ENCODE assay signal across 11 cellular contexts in the genomic region with DNA sequence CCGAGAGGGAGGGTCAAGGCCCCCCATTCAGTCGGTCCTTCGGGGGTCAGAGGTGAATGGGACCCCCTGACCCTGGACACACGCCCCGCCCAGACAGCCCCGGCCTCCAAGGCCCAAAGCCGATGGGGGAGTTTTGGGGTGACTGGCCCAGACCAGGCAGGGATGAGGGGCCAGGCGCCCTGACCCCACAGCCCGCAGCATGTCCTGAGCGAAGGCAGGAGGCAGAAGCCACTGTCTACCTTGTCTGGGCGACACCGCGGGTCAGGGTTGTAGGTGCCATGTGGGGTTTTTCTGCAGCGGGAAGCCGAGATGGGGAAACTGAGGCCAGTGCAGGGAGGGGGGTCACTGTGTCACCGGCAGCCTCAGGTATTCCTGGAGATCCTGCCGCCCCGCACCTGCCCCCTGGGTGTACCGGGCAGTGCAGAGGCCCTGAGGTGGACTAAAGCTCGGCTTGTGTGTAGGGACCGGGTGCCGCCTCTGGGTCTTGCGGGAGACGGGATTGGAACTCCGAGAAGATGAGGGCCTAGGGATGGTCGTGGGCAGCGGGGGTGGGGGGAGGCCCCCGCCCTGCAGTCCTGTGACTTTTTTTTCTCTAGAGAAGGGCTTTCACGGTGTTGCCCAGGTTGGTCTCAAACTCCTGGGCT. TPM values are rescaled to one million over a fixed set of nuclear protein-coding genes. Genes with fewer than 3 reads are reported as not detected.
A peak's percentile ranks its signal among the peaks of the same experiment; 100 is the strongest.
DNase-seq lines count a peak whose midpoint lies in the region; ATAC-seq and TF ChIP-seq lines count a peak whose summit lies in the region.
"Had no signal": no experiment of that assay in that cellular context is flagged by ENCODE, and none has a peak within 500 bp of the region (broad histone marks: within the 10 kb centered on the region; RNA-seq: fewer than 3 reads in every experiment).

No MANE protein-coding gene starts in this region.

- no peaks in the 10 kb centered on the region for H3K27me3 Mint-ChIP-seq in activated CD4-positive, alpha-beta T cell treated with anti-CD3 and anti-CD28 coated beads for 36 hours

- TF ChIP-seq POLR2A in ovary (IDR thresholded peaks at IDR 0.05) (no peak), uterus (IDR thresholded peaks at IDR 0.05) (no peak)

- in situ Hi-C loops in GM13976 (cut with MboI; ENCODE audit: low sequenced_read_pairs, unreplicated experiment) = no loop called here

- H3K4me3 ChIP-seq in heart right ventricle (peak overlapping the region in 4 of 10 donors; percentile 4 to 16 (median 12)), esophagus (ENCODE audit: low read depth in 1 of 2, low read length in 2 of 2) (no peak overlapping the region), ovary (no peak overlapping the region), uterus (no peak overlapping the region)

- no peaks in the 10 kb centered on the region for H3K9me3 Mint-ChIP-seq in activated CD4-positive, alpha-beta T cell treated with anti-CD3 and anti-CD28 coated beads for 36 hours (ENCODE audit: low read depth)
- H3K9me3 Mint-ChIP-seq: stimulated activated naive CD8-positive, alpha-beta T cell treated with anti-CD3 and anti-CD28 coated beads, Interleukin-15, amount 100 ng/mL, for 72 hours had no signal

- peaks cover 20% of the 10 kb centered on the region for H3K4me1 Mint-ChIP-seq in activated CD4-positive, alpha-beta T cell treated with anti-CD3 and anti-CD28 coated beads for 36 hours

- intact Hi-C loops in heart right ventricle (cut with DNase I) = no loop called here
- intact Hi-C loops in left ventricle myocardium superior (cut with micrococcal nuclease) = no loop called here
- intact Hi-C loops in ovary (cut with DNase I) = loop anchor here in 1 of 4 donors (10.0 kb wide), 1 partner anchor 260 kb away; the partner anchor contains the start of gene FSTL3
- intact Hi-C loops in uterus (cut with DNase I; ENCODE audit: low total_unique reads) = no loop called here
- intact Hi-C loops in posterior cingulate gyrus (cut with DNase I) = no loop called here
- intact Hi-C loops in activated CD4-positive, alpha-beta T cell treated with anti-CD3 and anti-CD28 coated beads for 36 hours (cut with DNase I, micrococcal nuclease) = no loop called here

- 81 to 83% methylated on average over 29 of the region's 29 CpGs for WGBS in heart right ventricle, 2 donors
- WGBS in esophagus, 2 donors = 76 to 79% methylated on average over 29 of the region's 29 CpGs
- WGBS in ovary, 3 donors = 64 to 71% (median 66%) methylated on average over 26 to 29 of the region's 29 CpGs

- TF ChIP-seq CTCF in heart right ventricle (IDR thresholded peaks at IDR 0.05) = no peak
- no peak for TF ChIP-seq CTCF in ovary (IDR thresholded peaks at IDR 0.05)
- TF ChIP-seq CTCF in uterus (IDR thresholded peaks at IDR 0.05) = no peak
- TF ChIP-seq CTCF in GM13976 (IDR thresholded peaks at IDR 0.05; ENCODE audit: borderline replicate concordance, control extremely low read depth, extremely low read depth, insufficient read depth, missing control alignments) = no peak

- H3K27me3 ChIP-seq in heart right ventricle (no peaks in the 10 kb centered on the region), esophagus (ENCODE audit: control insufficient read depth in 1 of 2, insufficient read depth in 2 of 2, low read length in 2 of 2) (no peaks in the 10 kb centered on the region), ovary (no peaks in the 10 kb centered on the region), uterus (no peaks in the 10 kb centered on the region)

- ATAC-seq in heart right ventricle = peak in 1 of 8 donors; percentile 1
- ATAC-seq in left ventricle myocardium superior = no peak
- ATAC-seq in activated CD4-positive, alpha-beta T cell treated with anti-CD3 and anti-CD28 coated beads for 36 hours = no peak
- ATAC-seq: stimulated activated naive CD8-positive, alpha-beta T cell treated with anti-CD3 and anti-CD28 coated beads, Interleukin-15, amount 100 ng/mL, for 72 hours had no signal

- peaks cover 5% of the 10 kb centered on the region for H3K36me3 Mint-ChIP-seq in activated CD4-positive, alpha-beta T cell treated with anti-CD3 and anti-CD28 coated beads for 36 hours (ENCODE audit: low read depth)

- no peak for TF ChIP-seq EP300 in ovary (IDR thresholded peaks at IDR 0.05)

- POLR2A ChIA-PET in activated CD4-positive, alpha-beta T cell treated with anti-CD3 and anti-CD28 coated beads for 36 hours (lab: Charles Lee) = no interaction called here

- no peak overlapping the region for H3K27ac Mint-ChIP-seq in activated CD4-positive, alpha-beta T cell treated with anti-CD3 and anti-CD28 coated beads for 36 hours
- H3K27ac Mint-ChIP-seq: nephron progenitor cell; stimulated activated naive CD8-positive, alpha-beta T cell treated with anti-CD3 and anti-CD28 coated beads, Interleukin-15, amount 100 ng/mL, for 72 hours had no signal

- H3K4me1 ChIP-seq in heart right ventricle = peaks cover 28 to 41% (median 35%) of the 10 kb centered on the region in 9 donors
- H3K4me1 ChIP-seq in esophagus (ENCODE audit: control insufficient read depth in 2 of 2, insufficient read depth in 2 of 2, low read length in 1 of 2) = peaks cover 0 to 20% of the 10 kb centered on the region in 2 donors
- H3K4me1 ChIP-seq in ovary (ENCODE audit: insufficient read depth) = peaks cover 25% of the 10 kb centered on the region
- H3K4me1 ChIP-seq in uterus = peaks cover 0 to 29% of the 10 kb centered on the region in 2 donors

- H3K4me3 Mint-ChIP-seq in activated CD4-positive, alpha-beta T cell treated with anti-CD3 and anti-CD28 coated beads for 36 hours = no peak overlapping the region
- H3K4me3 Mint-ChIP-seq: nephron progenitor cell had no signal

- DNase-seq in heart right ventricle = peak in 1 of 2 donors; percentile 13
- DNase-seq in left ventricle myocardium superior = no peak
- DNase-seq in ovary = peak in 3 of 5 donors; percentile 33 to 56 (median 44)
- no peak for DNase-seq in uterus
- DNase-seq in posterior cingulate gyrus = no peak
- no peak for DNase-seq in activated CD4-positive, alpha-beta T cell treated with anti-CD3 and anti-CD28 coated beads for 36 hours
- DNase-seq in GM13976 (ENCODE audit: low spot score) = no peak
- DNase-seq: nephron progenitor cell; stimulated activated CD4-positive, alpha-beta T cell treated with anti-CD3 and anti-CD28 coated beads, Interleukin-2, amount 100 ng/mL, for 24 hours; stimulated activated naive CD8-positive, alpha-beta T cell treated with anti-CD3 and anti-CD28 coated beads, Interleukin-15, amount 100 ng/mL, for 72 hours had no signal

- H3K27ac ChIP-seq in heart right ventricle (peak overlapping the region in 7 of 10 donors; percentile 46 to 79 (median 73)), esophagus (ENCODE audit: low read depth in 2 of 2, low read length in 1 of 2) (peak overlapping the region; percentile 21 to 28), ovary (peak overlapping the region; percentile 27 to 55), uterus (peak overlapping the region; percentile 66)

- H3K9me3 ChIP-seq in heart right ventricle = no peaks in the 10 kb centered on the region
- no peaks in the 10 kb centered on the region for H3K9me3 ChIP-seq in esophagus (ENCODE audit: control insufficient read depth in 2 of 2, insufficient read depth in 1 of 2, low read depth in 1 of 2, low read length in 1 of 2)
- H3K9me3 ChIP-seq in ovary = no peaks in the 10 kb centered on the region
- no peaks in the 10 kb centered on the region for H3K9me3 ChIP-seq in uterus

- H3K36me3 ChIP-seq in heart right ventricle = peaks cover 0 to 7% (median 0%) of the 10 kb centered on the region in 9 donors
- peaks cover 0 to 6% of the 10 kb centered on the region in 2 donors for H3K36me3 ChIP-seq in esophagus (ENCODE audit: control insufficient read depth in 2 of 2, insufficient read depth in 2 of 2, low read length in 1 of 2)
- no peaks in the 10 kb centered on the region for H3K36me3 ChIP-seq in ovary
- H3K36me3 ChIP-seq in uterus = no peaks in the 10 kb centered on the region

- CTCF ChIA-PET in activated CD4-positive, alpha-beta T cell treated with anti-CD3 and anti-CD28 coated beads for 36 hours (lab: Charles Lee) = interaction anchor here (0.7 kb wide), 1 partner anchor 11 kb away, joined by 4 read pairs; no protein-coding TSS in a partner anchor

RNA-seq across cellular contexts. Expression of gene ARID3A, which starts 8.5 kb away (rescaled TPM):
- total RNA-seq in heart right ventricle (10 to 100 TPM in 1 of 10 donors, 1 to 10 TPM in 9; 3.0 to 11.7 (median 5.3) TPM), left ventricle myocardium superior (5.7 TPM), ovary (1 to 10 TPM; 2.1 to 8.1 (median 5.2) TPM), uterus (10 to 100 TPM in 1 of 4 donors, 1 to 10 TPM in 3; 1.3 to 22.0 (median 3.8) TPM)
- polyA plus RNA-seq in heart right ventricle (1 to 10 TPM; 3.7 to 4.2 TPM), esophagus (1 to 10 TPM; 1.3 to 5.2 TPM), ovary (1 to 10 TPM; 1.1 to 1.6 TPM)
- total RNA-seq in activated CD4-positive, alpha-beta T cell treated with anti-CD3 and anti-CD28 coated beads for 36 hours = 10 to 100 TPM; 25.1 to 36.0 TPM

RNA-seq across cellular contexts. Expression of gene KISS1R, which starts 17.2 kb away (rescaled TPM):
- total RNA-seq in heart right ventricle (not detected), left ventricle myocardium superior (not detected), ovary (under 1 TPM in 2 of 7 donors, not detected in 5; 0.28 to 0.90 TPM), uterus (under 1 TPM in 1 of 4 donors, not detected in 3; 0.14 TPM)
- polyA plus RNA-seq in heart right ventricle (not detected), esophagus (under 1 TPM in 1 of 2 donors, not detected in 1; 0.01 TPM), ovary (not detected)
- 10 to 100 TPM; 14.3 to 18.4 TPM for total RNA-seq in activated CD4-positive, alpha-beta T cell treated with anti-CD3 and anti-CD28 coated beads for 36 hours

RNA-seq across cellular contexts. Expression of gene R3HDM4, which starts 21.3 kb away (rescaled TPM):
- total RNA-seq in heart right ventricle (10 to 100 TPM; 16.3 to 30.6 (median 19.9) TPM), left ventricle myocardium superior (20.0 TPM), ovary (10 to 100 TPM; 13.1 to 43.0 (median 31.2) TPM), uterus (10 to 100 TPM in 3 of 4 donors, 1 to 10 TPM in 1; 5.3 to 38.2 (median 21.2) TPM)
- polyA plus RNA-seq in heart right ventricle (10 to 100 TPM; 34.5 to 49.8 TPM), esophagus (10 to 100 TPM; 66.1 to 84.8 TPM), ovary (10 to 100 TPM in 1 of 2 donors, 1 to 10 TPM in 1; 8.7 to 29.5 TPM)
- total RNA-seq in activated CD4-positive, alpha-beta T cell treated with anti-CD3 and anti-CD28 coated beads for 36 hours = 10 to 100 TPM; 73.7 to 83.3 TPM

RNA-seq across cellular contexts. Expression of gene RNU6-9, which starts 41.0 kb away (rescaled TPM):
- total RNA-seq in heart right ventricle (not detected), left ventricle myocardium superior (not detected), ovary (not detected), uterus (not detected)
- polyA plus RNA-seq in heart right ventricle (not detected), esophagus (not detected), ovary (not detected)
- not detected for total RNA-seq in activated CD4-positive, alpha-beta T cell treated with anti-CD3 and anti-CD28 coated beads for 36 hours

RNA-seq across cellular contexts. Expression of gene MED16, which starts 41.3 kb away (rescaled TPM):
- total RNA-seq in heart right ventricle (10 to 100 TPM; 17.6 to 37.4 (median 26.2) TPM), left ventricle myocardium superior (23.7 TPM), ovary (10 to 100 TPM; 33.1 to 75.4 (median 59.3) TPM), uterus (10 to 100 TPM; 12.0 to 69.1 (median 43.1) TPM)
- polyA plus RNA-seq in heart right ventricle (10 to 100 TPM; 31.0 to 42.9 TPM), esophagus (10 to 100 TPM; 33.0 to 46.2 TPM), ovary (10 to 100 TPM in 1 of 2 donors, under 1 TPM in 1; 0.62 to 42.9 TPM)
- 10 to 100 TPM; 52.6 to 70.3 TPM for total RNA-seq in activated CD4-positive, alpha-beta T cell treated with anti-CD3 and anti-CD28 coated beads for 36 hours

Comparison
In these comparisons a context has a peak if more than half of its experiments do, and no peak if none do; other contexts are left out.
1. DNase-seq: peak in ovary (3 of 5); none in left ventricle myocardium superior (single experiment), uterus (0 of 2), posterior cingulate gyrus (0 of 10), activated CD4-positive, alpha-beta T cell treated with anti-CD3 and anti-CD28 coated beads for 36 hours (single experiment) and GM13976 (single experiment).
2. RNA of gene KISS1R, which starts 17.2 kb away (total RNA-seq): 14.3 to 18.4 TPM in activated CD4-positive, alpha-beta T cell treated with anti-CD3 and anti-CD28 coated beads for 36 hours; not detected in left ventricle myocardium superior (single experiment), not detected in heart right ventricle, 0.28 to 0.90 TPM in ovary and 0.14 TPM in uterus; every median in the first group is over 4 times any median in the second.
3. Peak in every context shown above with its lines, with median percentiles within 50 percentile points of each other: H3K27ac ChIP-seq.